Comparison of ENCODE assay signal across 20 cellular contexts in genomic region chr7:27863866-27864265, GRCh38.
A peak's percentile ranks its signal among the peaks of the same experiment; 100 is the strongest.
DNase-seq lines count a peak whose midpoint lies in the region; ATAC-seq and TF ChIP-seq lines count a peak whose summit lies in the region.
"Had no signal": no experiment of that assay in that cellular context is flagged by ENCODE, and none has a peak within 500 bp of the region (broad histone marks: within the 10 kb centered on the region; RNA-seq: fewer than 3 reads in every experiment).

No MANE protein-coding gene starts in this region.

- H3K4me3 Mint-ChIP-seq in activated CD4-positive, alpha-beta T cell treated with anti-CD3 and anti-CD28 coated beads, Interleukin-2, amount 10 ng/mL, durations not matched to agents 24 days and 14 days = no peak overlapping the region
- H3K4me3 Mint-ChIP-seq: mesothelial cell of epicardium had no signal

- TF ChIP-seq POLR2A in body of pancreas (IDR thresholded peaks at IDR 0.05) = no peak
- no peak for TF ChIP-seq POLR2A in spleen (IDR thresholded peaks at IDR 0.05)
- TF ChIP-seq POLR2A in suprapubic skin (IDR thresholded peaks at IDR 0.05) = no peak

- H3K4me1 ChIP-seq in body of pancreas (no peaks in the 10 kb centered on the region), spleen (peaks cover 0 to 12% (median 2%) of the 10 kb centered on the region in 6 donors), suprapubic skin (no peaks in the 10 kb centered on the region)
- H3K4me1 ChIP-seq: heart right ventricle, sigmoid colon had no signal

- no peaks in the 10 kb centered on the region for H3K9me3 ChIP-seq in body of pancreas
- H3K9me3 ChIP-seq in spleen = peaks cover 0 to 5% (median 0%) of the 10 kb centered on the region in 8 donors
- H3K9me3 ChIP-seq in suprapubic skin = no peaks in the 10 kb centered on the region
- H3K9me3 ChIP-seq: sigmoid colon had no signal

- intact Hi-C loops in activated CD4-positive, alpha-beta T cell treated with anti-CD3 and anti-CD28 coated beads, Interleukin-2, amount 10 ng/mL, durations not matched to agents 24 days and 14 days (cut with micrococcal nuclease) = no loop called here
- intact Hi-C loops in body of pancreas (cut with DNase I) (no loop called here), spleen (cut with DNase I; ENCODE audit: low total_unique reads) (no loop called here)

- H3K36me3 Mint-ChIP-seq in activated CD4-positive, alpha-beta T cell treated with anti-CD3 and anti-CD28 coated beads, Interleukin-2, amount 10 ng/mL, durations not matched to agents 24 days and 14 days (ENCODE audit: low read depth) = no peaks in the 10 kb centered on the region
- H3K36me3 Mint-ChIP-seq: mesothelial cell of epicardium had no signal

- no peak overlapping the region for H3K4me3 ChIP-seq in body of pancreas
- H3K4me3 ChIP-seq in spleen = no peak overlapping the region
- H3K4me3 ChIP-seq in suprapubic skin = no peak overlapping the region
- H3K4me3 ChIP-seq: heart right ventricle, sigmoid colon had no signal

- no peaks in the 10 kb centered on the region for H3K9me3 Mint-ChIP-seq in activated CD4-positive, alpha-beta T cell treated with anti-CD3 and anti-CD28 coated beads, Interleukin-2, amount 10 ng/mL, durations not matched to agents 24 days and 14 days

- H3K27ac Mint-ChIP-seq in activated CD4-positive, alpha-beta T cell treated with anti-CD3 and anti-CD28 coated beads, Interleukin-2, amount 10 ng/mL, durations not matched to agents 24 days and 14 days = peak overlapping the region; percentile 7
- H3K27ac Mint-ChIP-seq: mesothelial cell of epicardium had no signal

- no peak for DNase-seq in activated CD4-positive, alpha-beta T cell treated with anti-CD3 and anti-CD28 coated beads, Interleukin-2, amount 10 ng/mL, durations not matched to agents 24 days and 14 days
- no peak for DNase-seq in activated CD4-positive, alpha-beta T cell treated with anti-CD3 and anti-CD28 coated beads, Interleukin-2, amount 50 U/mL, for 1 hour
- DNase-seq in body of pancreas (peak in 2 of 4 donors; percentile 28 to 32), islet precursor cell (peak; percentile 76), spleen (no peak), GM03348 (ENCODE audit: low spot score) (no peak), suprapubic skin (ENCODE audit: low spot score in 2 of 2) (no peak), activated gamma-delta T cell (lab: John Stamatoyannopoulos, UW) (no peak)
- DNase-seq: heart right ventricle; KBM-7; kidney; NCI-H1105; NCI-H82; sigmoid colon; stimulated activated CD4-positive, alpha-beta T cell treated with anti-CD3 and anti-CD28 coated beads, Interleukin-4, amount 100 ng/mL, for 1 hour had no signal

- H3K4me1 Mint-ChIP-seq in activated CD4-positive, alpha-beta T cell treated with anti-CD3 and anti-CD28 coated beads, Interleukin-2, amount 10 ng/mL, durations not matched to agents 24 days and 14 days = peaks cover 2% of the 10 kb centered on the region

- H3K27me3 ChIP-seq in body of pancreas (no peaks in the 10 kb centered on the region), spleen (replicated peaks in 1 of 7) (no peaks in the 10 kb centered on the region), suprapubic skin (no peaks in the 10 kb centered on the region)
- H3K27me3 ChIP-seq: heart right ventricle, sigmoid colon had no signal

- H3K27me3 Mint-ChIP-seq in activated CD4-positive, alpha-beta T cell treated with anti-CD3 and anti-CD28 coated beads, Interleukin-2, amount 10 ng/mL, durations not matched to agents 24 days and 14 days = no peaks in the 10 kb centered on the region

- WGBS in body of pancreas, 2 donors = 74 to 84% methylated on average over 12 of the region's 12 CpGs
- WGBS in spleen, 5 donors = 93 to 98% (median 94%) methylated on average over 11 to 12 of the region's 12 CpGs
- 92% methylated on average over 8 of the region's 12 CpGs for WGBS in suprapubic skin

- peak; percentile 75 for ATAC-seq in body of pancreas
- ATAC-seq: heart right ventricle, Panc1 had no signal

- TF ChIP-seq CTCF in body of pancreas (IDR thresholded peaks at IDR 0.05) = no peak
- no peak for TF ChIP-seq CTCF in spleen (IDR thresholded peaks at IDR 0.05 in 8 of 11, conservative IDR thresholded peaks at IDR 0.05 in 3 of 11)
- TF ChIP-seq CTCF in suprapubic skin (IDR thresholded peaks at IDR 0.05) = no peak

- H3K27ac ChIP-seq in body of pancreas = peak overlapping the region in 1 of 4 donors; percentile 42
- H3K27ac ChIP-seq in spleen = no peak overlapping the region
- H3K27ac ChIP-seq in suprapubic skin = no peak overlapping the region
- H3K27ac ChIP-seq: 22Rv1, epithelial cell of prostate, heart right ventricle, sigmoid colon, VCaP had no signal

- H3K36me3 ChIP-seq in body of pancreas (replicated peaks in 1 of 2; ENCODE audit: insufficient read depth in 1 of 2, low read depth in 2 of 2) = no peaks in the 10 kb centered on the region
- peaks cover 0 to 50% (median 0%) of the 10 kb centered on the region in 6 donors for H3K36me3 ChIP-seq in spleen
- H3K36me3 ChIP-seq in suprapubic skin = no peaks in the 10 kb centered on the region

- TF ChIP-seq EP300 in suprapubic skin (IDR thresholded peaks at IDR 0.05) = no peak
